Comparison of ENCODE assay signal across 9 cellular contexts in the genomic region with DNA sequence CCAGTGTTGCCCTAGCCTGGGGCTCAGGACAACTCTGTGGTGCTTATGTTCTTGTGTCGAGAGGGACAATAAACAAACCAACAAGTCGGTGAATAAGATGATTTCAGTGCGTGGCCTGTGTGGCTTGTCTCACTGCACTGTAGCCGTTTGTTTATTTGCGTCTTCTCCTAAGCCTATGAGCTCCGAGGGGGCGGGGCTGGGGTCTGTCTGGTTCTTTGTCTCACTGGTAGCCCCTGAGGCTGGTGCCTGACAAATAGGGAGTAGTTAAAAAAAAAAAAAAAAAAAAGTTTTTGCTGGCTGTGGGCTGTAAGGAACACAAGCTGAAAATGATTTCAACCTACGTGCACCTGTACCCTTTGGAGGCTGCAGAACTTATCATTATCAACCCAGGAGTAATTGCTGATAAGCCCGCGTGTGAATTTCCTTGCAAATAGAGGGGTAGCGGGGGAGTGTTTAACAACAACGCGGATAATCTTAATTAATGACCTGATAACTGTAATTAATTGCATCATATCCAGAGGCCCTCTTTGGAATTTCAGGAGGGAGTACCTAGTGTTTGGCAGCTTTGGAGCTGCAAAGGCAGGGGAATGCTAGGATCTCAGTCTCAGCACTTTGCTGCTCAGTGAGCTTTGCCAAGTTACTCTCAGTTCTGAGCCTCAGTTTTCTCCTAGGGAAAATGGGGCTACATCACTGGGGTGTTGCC. TPM values are rescaled to one million over a fixed set of nuclear protein-coding genes. Genes with fewer than 3 reads are reported as not detected.
DNase-seq lines count a peak whose midpoint lies in the region; ATAC-seq and TF ChIP-seq lines count a peak whose summit lies in the region.
"Had no signal": no experiment of that assay in that cellular context is flagged by ENCODE, and none has a peak within 500 bp of the region (broad histone marks: within the 10 kb centered on the region; RNA-seq: fewer than 3 reads in every experiment).

No MANE protein-coding gene starts in this region.

- peak overlapping the region; percentile 78 for H3K4me3 Mint-ChIP-seq in MCF 10A (ENCODE audit: unreplicated experiment)
- peak overlapping the region; percentile 83 for H3K4me3 Mint-ChIP-seq in mesothelial cell of epicardium

- peaks cover 5% of the 10 kb centered on the region for H3K4me1 Mint-ChIP-seq in MCF 10A (ENCODE audit: insufficient read depth, unreplicated experiment)
- H3K4me1 Mint-ChIP-seq in mesothelial cell of epicardium, result peaks cover 38% of the 10 kb centered on the region

- DNase-seq in MCF 10A (ENCODE audit: unreplicated experiment), result no peak
- DNase-seq in mammary epithelial cell, result no peak
- DNase-seq in mesothelial cell of epicardium (ENCODE audit: low spot score in 2 of 2, unreplicated experiment in 2 of 2), result peak; percentile 77 to 86
- peak; percentile 38 to 56 for DNase-seq in uterus
- DNase-seq in NOMO-1 treated with dmso at 0.1 percent for 144 hours (lab: John Stamatoyannopoulos, UW; ENCODE audit: unreplicated experiment), result no peak
- DNase-seq: GF-D8 had no signal

- H3K27ac Mint-ChIP-seq in MCF 10A (ENCODE audit: low read depth, unreplicated experiment) (peak overlapping the region; percentile 54), mesothelial cell of epicardium (peak overlapping the region; percentile 77)

- intact Hi-C loops in MCF 10A (cut with micrococcal nuclease) (no loop called here), mammary epithelial cell (cut with micrococcal nuclease) (no loop called here), uterus (cut with DNase I; ENCODE audit: low total_unique reads) (no loop called here)

- peaks cover 3% of the 10 kb centered on the region for H3K4me1 ChIP-seq in mammary epithelial cell (ENCODE audit: insufficient read depth, low read length)
- H3K4me1 ChIP-seq in uterus, result peaks cover 0 to 6% of the 10 kb centered on the region in 2 donors

- no peak overlapping the region for H2AFZ ChIP-seq in mammary epithelial cell (ENCODE audit: low read depth, low read length)

- no peak overlapping the region for H3K27ac ChIP-seq in mammary epithelial cell (ENCODE audit: insufficient read depth, low read depth, low read length)
- peak overlapping the region; percentile 58 for H3K27ac ChIP-seq in cingulate gyrus (ENCODE audit: low read depth, low read length)
- peak overlapping the region; percentile 84 to 93 for H3K27ac ChIP-seq in uterus

- H3K79me2 ChIP-seq in mammary epithelial cell (ENCODE audit: insufficient read depth, low read length), result no peaks in the 10 kb centered on the region

- dilution Hi-C loops in mammary epithelial cell (cut with HindIII; ENCODE audit: low sequenced_read_pairs), result loop anchor here (5.0 kb wide), 1 partner anchor 96 kb away; no protein-coding TSS in a partner anchor

- H3K9me3 ChIP-seq in mammary epithelial cell (replicated peaks; ENCODE audit: insufficient read depth, low read length) (no peaks in the 10 kb centered on the region), uterus (no peaks in the 10 kb centered on the region)

- no peak overlapping the region for H3K9ac ChIP-seq in mammary epithelial cell (ENCODE audit: insufficient read depth, low read length)

- no peak for ATAC-seq in HG02885 (IDR thresholded peaks at IDR 0.05; ENCODE audit: poor library complexity, unreplicated experiment)
- no peak for ATAC-seq in GM18505 (IDR thresholded peaks at IDR 0.05; ENCODE audit: unreplicated experiment)

- no peaks in the 10 kb centered on the region for H3K36me3 Mint-ChIP-seq in MCF 10A (ENCODE audit: insufficient read depth, unreplicated experiment)
- H3K36me3 Mint-ChIP-seq in mesothelial cell of epicardium, result no peaks in the 10 kb centered on the region

- TF ChIP-seq POLR2A in uterus (IDR thresholded peaks at IDR 0.05), result no peak
- TF ChIP-seq POLR2A in GM18505 (IDR thresholded peaks at IDR 0.05; ENCODE audit: borderline replicate concordance, extremely low read depth, insufficient read depth, insufficient read length), result no peak

- no peak overlapping the region for H3K4me2 ChIP-seq in mammary epithelial cell (ENCODE audit: insufficient read depth, low read depth, low read length)

- H3K36me3 ChIP-seq in mammary epithelial cell (ENCODE audit: insufficient read depth, low read length) (no peaks in the 10 kb centered on the region), uterus (no peaks in the 10 kb centered on the region)

- no TSS peak for BruUV-seq in MCF 10A (replicated peaks; lab: Mats Ljungman, UMichigan)
- no TSS peak for BruUV-seq in mammary epithelial cell (replicated peaks; lab: Mats Ljungman, UMichigan)

- H3K27me3 ChIP-seq in mammary epithelial cell (ENCODE audit: insufficient read depth, low read length), result peaks cover 9% of the 10 kb centered on the region
- H3K27me3 ChIP-seq in uterus, result no peaks in the 10 kb centered on the region

- CTCF ChIA-PET in MCF 10A (lab: Yijun Ruan, JAX) (interaction anchor here (1.1 kb wide), 1 partner anchor 44 kb away, joined by 4 read pairs; no protein-coding TSS in a partner anchor), mammary epithelial cell (lab: Charles Lee; ENCODE audit: low non-redundant PET) (no interaction called here)

- H3K27me3 Mint-ChIP-seq in MCF 10A (ENCODE audit: insufficient read depth, unreplicated experiment), result no peaks in the 10 kb centered on the region
- no peaks in the 10 kb centered on the region for H3K27me3 Mint-ChIP-seq in mesothelial cell of epicardium (ENCODE audit: low read depth)

- WGBS in mammary epithelial cell (ENCODE audit: low coverage, missing lambda C conversion rate), result 53% methylated on average over 13 of the region's 13 CpGs

- POLR2A ChIA-PET in MCF 10A (lab: Yijun Ruan, JAX), result no interaction called here

- H4K20me1 ChIP-seq in mammary epithelial cell (ENCODE audit: insufficient read depth, low read length), result no peaks in the 10 kb centered on the region

- TF ChIP-seq CTCF in MCF 10A (IDR thresholded peaks at IDR 0.05; ENCODE audit: unreplicated experiment) (no peak), mammary epithelial cell (conservative IDR thresholded peaks at IDR 0.05 in 1 of 2, IDR thresholded peaks at IDR 0.05 in 1 of 2; ENCODE audit: extremely low read depth in 1 of 2, insufficient read depth in 1 of 2, low read depth in 1 of 2, low read length in 2 of 2) (no peak), mesothelial cell of epicardium (IDR thresholded peaks at IDR 0.05; ENCODE audit: unreplicated experiment) (no peak), uterus (IDR thresholded peaks at IDR 0.05) (no peak)

- in situ Hi-C loops in mammary epithelial cell (cut with MboI; ENCODE audit: low sequenced_read_pairs in 2 of 2), result no loop called here

- H3K4me3 ChIP-seq in mammary epithelial cell (replicated peaks in 1 of 3; ENCODE audit: insufficient read depth in 1 of 3, low read depth in 2 of 3, low read length in 3 of 3) (no peak overlapping the region), uterus (no peak overlapping the region)

- H3K9me3 Mint-ChIP-seq in MCF 10A (ENCODE audit: unreplicated experiment) (no peaks in the 10 kb centered on the region), mesothelial cell of epicardium (no peaks in the 10 kb centered on the region)

RNA-seq across cellular contexts. Expression of a gene that starts 0.9 kb away (rescaled TPM):
- 5.0 and 12.2 TPM in 2 replicates for total RNA-seq in MCF 10A (2022)
- total RNA-seq in mammary epithelial cell, result 1 to 10 TPM; 3.4 to 5.3 TPM
- 1.0 TPM for polyA plus RNA-seq in mammary epithelial cell
- polyA minus RNA-seq in mammary epithelial cell, result 0.41 TPM
- total RNA-seq in mesothelial cell of epicardium, result 31.3 to 33.1 TPM (median 32.6 TPM) in 3 replicates
- total RNA-seq in uterus, result 10 to 100 TPM in 3 of 4 donors, 1 to 10 TPM in 1; 5.6 to 61.9 (median 19.1) TPM

Comparison
In these comparisons a context has a peak if more than half of its experiments do, and no peak if none do; other contexts are left out.
1. DNase-seq: peak in mesothelial cell of epicardium (2 of 2) and uterus (2 of 2); none in MCF 10A (single experiment), mammary epithelial cell (single experiment) and NOMO-1 treated with dmso at 0.1 percent for 144 hours (single experiment).